ENCODE assay signal across 22 cellular contexts in the genomic region with DNA sequence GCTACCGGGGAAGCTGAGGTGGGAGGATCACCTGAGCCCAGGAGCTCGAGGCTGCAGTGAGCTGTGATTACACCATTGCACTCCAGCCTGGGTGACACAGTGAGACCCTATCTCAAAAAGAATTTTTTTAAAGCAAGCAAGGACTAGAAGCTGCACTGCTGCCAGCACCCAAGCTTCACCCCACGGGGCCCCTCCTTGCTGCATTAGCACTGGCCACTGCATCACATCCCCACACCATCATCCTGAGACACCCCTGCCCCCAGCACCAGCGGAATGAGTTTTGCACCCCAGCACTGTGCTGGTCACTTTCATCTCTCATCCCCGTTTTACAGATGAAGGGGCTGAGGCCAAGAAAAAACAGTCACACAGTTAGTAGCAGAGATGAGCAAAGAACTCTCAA. TPM values are rescaled to one million over a fixed set of nuclear protein-coding genes. Genes with fewer than 3 reads are reported as not detected.
DNase-seq lines count a peak whose midpoint lies in the region; ATAC-seq and TF ChIP-seq lines count a peak whose summit lies in the region.
"Had no signal": no experiment of that assay in that cellular context is flagged by ENCODE, and none has a peak within 500 bp of the region (broad histone marks: within the 10 kb centered on the region; RNA-seq: fewer than 3 reads in every experiment).

No MANE protein-coding gene starts in this region.

- H3K9me2 ChIP-seq in OCI-LY7 (ENCODE audit: insufficient read depth, low read length) = no peaks in the 10 kb centered on the region

- no TSS peak for BruUV-seq in OCI-LY7 (replicated peaks; lab: Mats Ljungman, UMichigan)

- no peak overlapping the region for H2AFZ ChIP-seq in OCI-LY7 (ENCODE audit: low read length)
- H2AFZ ChIP-seq: GM23338 had no signal

- no peaks in the 10 kb centered on the region for H3K9me3 ChIP-seq in OCI-LY7 (ENCODE audit: low read length)
- H3K9me3 ChIP-seq: A549 had no signal

- peaks cover 16 to 20% of the 10 kb centered on the region in 2 donors for H3K4me1 Mint-ChIP-seq in natural killer cell treated with Interleukin-12 subunit alpha and Interleukin-12 subunit beta and Interleukin-15 and Interleukin-18, amount 100 ng/mL, for 72 hours (ENCODE audit: low read depth in 2 of 2)
- H3K4me1 Mint-ChIP-seq in natural killer cell (peaks cover 5 to 10% of the 10 kb centered on the region in 2 donors), memory B cell (peaks cover 28% of the 10 kb centered on the region), chondrocyte (ENCODE audit: low read depth) (peaks cover 4% of the 10 kb centered on the region)
- H3K4me1 Mint-ChIP-seq: GM23338 had no signal

- no peaks in the 10 kb centered on the region for H3K27me3 Mint-ChIP-seq in natural killer cell treated with Interleukin-12 subunit alpha and Interleukin-12 subunit beta and Interleukin-15 and Interleukin-18, amount 100 ng/mL, for 72 hours
- H3K27me3 Mint-ChIP-seq in natural killer cell (ENCODE audit: low read depth in 2 of 2) = no peaks in the 10 kb centered on the region
- H3K27me3 Mint-ChIP-seq in memory B cell = no peaks in the 10 kb centered on the region
- no peaks in the 10 kb centered on the region for H3K27me3 Mint-ChIP-seq in chondrocyte (ENCODE audit: low read depth)
- H3K27me3 Mint-ChIP-seq: CD4-positive, alpha-beta T cell; CD8-positive, alpha-beta memory T cell had no signal

- H3K4me2 ChIP-seq in OCI-LY7 (ENCODE audit: low read length) = peak overlapping the region; percentile 60; the same call in 1 of the 2 replicates
- H3K4me2 ChIP-seq: A549, GM23338 had no signal

- POLR2A ChIA-PET in OCI-LY7 (lab: Charles Lee) = interaction anchor here (0.6 to 3.9 kb wide), 7 partner anchors 19 to 467 kb away, joined by 3 to 33 read pairs (median 4); a partner anchor contains a TSS

- H3K79me2 ChIP-seq in OCI-LY7 (ENCODE audit: insufficient read depth, low read depth, low read length) = no peaks in the 10 kb centered on the region

- CTCF ChIA-PET in OCI-LY7 (lab: Charles Lee; ENCODE audit: unreplicated experiment) = interaction anchor here (2.1 kb wide), 1 partner anchor 12 kb away, joined by 8 read pairs; no protein-coding TSS in a partner anchor

- H3K9me3 Mint-ChIP-seq in natural killer cell treated with Interleukin-12 subunit alpha and Interleukin-12 subunit beta and Interleukin-15 and Interleukin-18, amount 100 ng/mL, for 72 hours = no peaks in the 10 kb centered on the region
- H3K9me3 Mint-ChIP-seq in natural killer cell (no peaks in the 10 kb centered on the region), memory B cell (no peaks in the 10 kb centered on the region), chondrocyte (ENCODE audit: low read depth) (no peaks in the 10 kb centered on the region)
- H3K9me3 Mint-ChIP-seq: CD14-positive monocyte; CD4-positive, alpha-beta T cell; CD8-positive, alpha-beta memory T cell; GM23338; H9 had no signal

- no peak for ATAC-seq in natural killer cell treated with Interleukin-12 subunit alpha and Interleukin-12 subunit beta and Interleukin-15 and Interleukin-18, amount 100 ng/mL, for 72 hours
- no peak for ATAC-seq in natural killer cell
- no peak for ATAC-seq in memory B cell (ENCODE audit: low read depth)
- ATAC-seq in HG02571 (IDR thresholded peaks at IDR 0.05; ENCODE audit: unreplicated experiment) = no peak
- no peak for ATAC-seq in HG03457 (IDR thresholded peaks at IDR 0.05; ENCODE audit: unreplicated experiment)
- ATAC-seq: A549, HCT116 had no signal

- no peaks in the 10 kb centered on the region for H4K20me1 ChIP-seq in OCI-LY7 (ENCODE audit: insufficient read depth, low read length)

- peaks cover 31% of the 10 kb centered on the region for H3K36me3 ChIP-seq in OCI-LY7 (ENCODE audit: insufficient read depth, low read length)

- H3K4me1 ChIP-seq in OCI-LY7 (ENCODE audit: insufficient read depth, low read length, poor library complexity, severe bottlenecking) = peaks cover 72% of the 10 kb centered on the region

- H3K27ac ChIP-seq in OCI-LY7 (ENCODE audit: low read depth, low read length, poor library complexity, severe bottlenecking) = peak overlapping the region; percentile 71
- H3K27ac ChIP-seq: A549 had no signal

- intact Hi-C loops in natural killer cell (cut with micrococcal nuclease) (no loop called here), OCI-LY7 (cut with micrococcal nuclease; ENCODE audit: unreplicated experiment) (no loop called here)

- no peak overlapping the region for H3K4me3 ChIP-seq in OCI-LY7 (ENCODE audit: low read depth, low read length, poor library complexity, severe bottlenecking)
- H3K4me3 ChIP-seq: A549, GM12878, GM23338 had no signal

- peaks cover 24% of the 10 kb centered on the region for H3K36me3 Mint-ChIP-seq in natural killer cell treated with Interleukin-12 subunit alpha and Interleukin-12 subunit beta and Interleukin-15 and Interleukin-18, amount 100 ng/mL, for 72 hours
- peaks cover 23% of the 10 kb centered on the region for H3K36me3 Mint-ChIP-seq in natural killer cell
- peaks cover 19% of the 10 kb centered on the region for H3K36me3 Mint-ChIP-seq in memory B cell
- peaks cover 31% of the 10 kb centered on the region for H3K36me3 Mint-ChIP-seq in chondrocyte (ENCODE audit: low read depth)

- no peak overlapping the region for H3K4me3 Mint-ChIP-seq in natural killer cell treated with Interleukin-12 subunit alpha and Interleukin-12 subunit beta and Interleukin-15 and Interleukin-18, amount 100 ng/mL, for 72 hours
- H3K4me3 Mint-ChIP-seq in natural killer cell (no peak overlapping the region), memory B cell (no peak overlapping the region), chondrocyte (ENCODE audit: unreplicated experiment) (no peak overlapping the region)
- H3K4me3 Mint-ChIP-seq: CD14-positive monocyte; CD4-positive, alpha-beta T cell; CD8-positive, alpha-beta memory T cell; GM23338; H9 had no signal

- no peak overlapping the region for H3K27ac Mint-ChIP-seq in natural killer cell treated with Interleukin-12 subunit alpha and Interleukin-12 subunit beta and Interleukin-15 and Interleukin-18, amount 100 ng/mL, for 72 hours
- H3K27ac Mint-ChIP-seq in natural killer cell (no peak overlapping the region), memory B cell (peak overlapping the region; percentile 37), chondrocyte (ENCODE audit: unreplicated experiment) (no peak overlapping the region)
- H3K27ac Mint-ChIP-seq: CD4-positive, alpha-beta T cell had no signal

- TF ChIP-seq CTCF in natural killer cell (IDR thresholded peaks at IDR 0.05) (no peak), OCI-LY7 (conservative IDR thresholded peaks at IDR 0.05; ENCODE audit: low read length) (no peak), chondrocyte (IDR thresholded peaks at IDR 0.05) (no peak)

- DNase-seq in natural killer cell treated with Interleukin-12 subunit alpha and Interleukin-12 subunit beta and Interleukin-15 and Interleukin-18, amount 100 ng/mL, for 72 hours (ENCODE audit: low spot score) = peak; percentile 5
- no peak for DNase-seq in natural killer cell
- no peak for DNase-seq in OCI-LY7 (ENCODE audit: low spot score)
- no peak for DNase-seq in memory B cell (ENCODE audit: low spot score in 2 of 2)
- no peak for DNase-seq in chondrocyte (ENCODE audit: low spot score)
- DNase-seq: 8988T; ACHN; AML-193; CD4-positive, alpha-beta T cell; CD8-positive, alpha-beta memory T cell; DMS 273 treated with DMSO at 0.1 percent for 48 hours; DMS79; EL; GDM1; H9 had no signal

RNA-seq across cellular contexts. Expression of a gene that starts 30.9 kb away (rescaled TPM):
- 10 to 100 TPM; 21.8 to 23.4 TPM for total RNA-seq in natural killer cell treated with Interleukin-12 subunit alpha and Interleukin-12 subunit beta and Interleukin-15 and Interleukin-18, amount 100 ng/mL, for 72 hours
- total RNA-seq in natural killer cell (10 to 100 TPM; 20.1 to 29.7 (median 24.3) TPM), OCI-LY7 (2022) (46.2 and 50.5 TPM in 2 replicates), chondrocyte (19.4 to 21.7 TPM (median 19.8 TPM) in 3 replicates)
- total RNA-seq in OCI-LY7 (2014; rRNA removed; shearing (Covaris generic)) = 52.9 and 69.2 TPM in 2 replicates
